In genomic region chr1:53238197-53239155, GRCh38 we compare ENCODE assay signal across 8 cellular contexts. TPM values are rescaled to one million over a fixed set of nuclear protein-coding genes. Genes with fewer than 3 reads are reported as not detected.
DNase-seq lines count a peak whose midpoint lies in the region; ATAC-seq and TF ChIP-seq lines count a peak whose summit lies in the region.

Gene MAGOH (minus strand): TSS chr1:53238518. CDS start chr1:53238448, 70 bp downstream.

- H3K36me3 Mint-ChIP-seq in activated CD4-positive, alpha-beta memory T cell treated with anti-CD3 and anti-CD28 coated beads for 36 hours = peaks cover 22% of the 10 kb centered on the region

- peak within 1 kb of the TSS; percentile 85 for H3K27ac Mint-ChIP-seq in activated CD4-positive, alpha-beta memory T cell treated with anti-CD3 and anti-CD28 coated beads for 36 hours

- no peaks in the 10 kb centered on the region for H3K9me3 ChIP-seq in right lobe of liver

- H3K4me3 Mint-ChIP-seq in activated CD4-positive, alpha-beta memory T cell treated with anti-CD3 and anti-CD28 coated beads for 36 hours = peak within 1 kb of the TSS; percentile 97

- WGBS in right lobe of liver (ENCODE audit: insufficient coverage, low coverage, low lambda C conversion rate, missing lambda C conversion rate) = 4% methylated on average over 42 of the region's 64 CpGs

- intact Hi-C loops in activated CD4-positive, alpha-beta memory T cell treated with anti-CD3 and anti-CD28 coated beads for 36 hours (cut with micrococcal nuclease) = loop anchor here (1.0 to 2.0 kb wide), 4 partner anchors 18 to 88 kb away; partner anchors contain the start of genes CPT2 and CZIB
- intact Hi-C loops in dorsolateral prefrontal cortex (cut with DNase I) (loop anchor here (2.0 to 10.0 kb wide), 4 partner anchors 18 to 836 kb away; partner anchors contain the start of genes CZIB (in 2 of the 2), CPT2 (in 1 of the 2), ORC1 (in 1 of the 2) and PRPF38A (in 1 of the 2)), right lobe of liver (cut with DNase I) (no loop called here)

- H3K27me3 ChIP-seq in dorsolateral prefrontal cortex (no peaks in the 10 kb centered on the region), right lobe of liver (no peaks in the 10 kb centered on the region)

- H3K4me1 Mint-ChIP-seq in activated CD4-positive, alpha-beta memory T cell treated with anti-CD3 and anti-CD28 coated beads for 36 hours (ENCODE audit: low read depth) = peaks cover 26% of the 10 kb centered on the region

- DNase-seq in CD1c-positive myeloid dendritic cell (ENCODE audit: extremely low spot score) (peak; percentile 96), NCI-H82 treated with DMSO at 0.1 percent for 48 hours (lab: John Stamatoyannopoulos, UW; ENCODE audit: unreplicated experiment) (peak; percentile 85), dorsolateral prefrontal cortex (peak; percentile 89 to 98 (median 94)), right lobe of liver (peak; percentile 94 to 98 (median 98))
- peak; percentile 97 for DNase-seq in activated CD4-positive, alpha-beta memory T cell treated with anti-CD3 and anti-CD28 coated beads for 36 hours
- peak; percentile 92 to 93 for DNase-seq in stimulated activated CD4-positive, alpha-beta T cell treated with anti-CD3 and anti-CD28 coated beads, Interleukin-4, amount 100 ng/mL, for 4 hours

- H3K9me3 Mint-ChIP-seq in activated CD4-positive, alpha-beta memory T cell treated with anti-CD3 and anti-CD28 coated beads for 36 hours = no peaks in the 10 kb centered on the region

- peak; percentile 68 for TF ChIP-seq POLR2A in right lobe of liver (IDR thresholded peaks at IDR 0.05)

- ATAC-seq in GM19438 (IDR thresholded peaks at IDR 0.05; ENCODE audit: low read depth, unreplicated experiment) (peak; percentile 99), HG03575 (IDR thresholded peaks at IDR 0.05; ENCODE audit: extremely low read depth, insufficient number of reproducible peaks, low FRiP score, unreplicated experiment) (peak; percentile 78), right lobe of liver (peak; percentile 98 to 99 (median 99))

- no peaks in the 10 kb centered on the region for H3K27me3 Mint-ChIP-seq in activated CD4-positive, alpha-beta memory T cell treated with anti-CD3 and anti-CD28 coated beads for 36 hours

- peaks cover 4 to 25% (median 6%) of the 10 kb centered on the region in 4 donors for H3K36me3 ChIP-seq in right lobe of liver

- H3K4me1 ChIP-seq in right lobe of liver = peaks cover 0 to 26% (median 9%) of the 10 kb centered on the region in 4 donors

- H3K4me3 ChIP-seq in dorsolateral prefrontal cortex = peak within 1 kb of the TSS; percentile 64 to 100 (median 96)
- peak within 1 kb of the TSS; percentile 96 to 97 (median 97) for H3K4me3 ChIP-seq in right lobe of liver

- CTCF ChIA-PET in activated CD4-positive, alpha-beta memory T cell treated with anti-CD3 and anti-CD28 coated beads for 36 hours (lab: Charles Lee) = interaction anchor here (1.1 kb wide), 1 partner anchor 155 kb away, joined by 4 read pairs; no protein-coding TSS in a partner anchor

- peak in 18 of 56 donors; percentile 12 to 46 (median 20) for TF ChIP-seq CTCF in dorsolateral prefrontal cortex (IDR thresholded peaks at IDR 0.05 in 54 of 56, conservative IDR thresholded peaks at IDR 0.05 in 2 of 56; ENCODE audit: low read depth in 1 of 56, partially characterized antibody in 56 of 56)
- no peak for TF ChIP-seq CTCF in right lobe of liver (IDR thresholded peaks at IDR 0.05)

- peak within 1 kb of the TSS in 52 of 59 donors; percentile 9 to 90 (median 70) for H3K27ac ChIP-seq in dorsolateral prefrontal cortex
- peak within 1 kb of the TSS; percentile 18 to 76 (median 64) for H3K27ac ChIP-seq in right lobe of liver

- POLR2A ChIA-PET in activated CD4-positive, alpha-beta memory T cell treated with anti-CD3 and anti-CD28 coated beads for 36 hours (lab: Charles Lee) = interaction anchor here (0.6 to 1.3 kb wide), 4 partner anchors 17 to 175 kb away, joined by 3 to 4 read pairs (median 3); partner anchors contain the start of gene CZIB

RNA-seq across cellular contexts. Expression of gene MAGOH, which starts in this region (rescaled TPM):
- 10 to 100 TPM; 85.7 to 89.5 TPM for total RNA-seq in activated CD4-positive, alpha-beta memory T cell treated with anti-CD3 and anti-CD28 coated beads for 36 hours
- total RNA-seq in dorsolateral prefrontal cortex (10 to 100 TPM; 14.8 to 34.2 (median 24.6) TPM), right lobe of liver (10 to 100 TPM; 10.9 to 28.1 (median 19.4) TPM)

Comparison
In these comparisons a context has a peak if more than half of its experiments do, and no peak if none do; other contexts are left out.
1. Peak in every context shown above with its lines: DNase-seq, ATAC-seq, H3K4me3 ChIP-seq and H3K27ac ChIP-seq.
2. intact Hi-C loops: an anchor here in activated CD4-positive, alpha-beta memory T cell treated with anti-CD3 and anti-CD28 coated beads for 36 hours (1.0 to 2.0 kb wide) and dorsolateral prefrontal cortex (2.0 to 10.0 kb wide); none called in right lobe of liver.